Comparison of ENCODE assay signal across 7 cellular contexts in the genomic region with DNA sequence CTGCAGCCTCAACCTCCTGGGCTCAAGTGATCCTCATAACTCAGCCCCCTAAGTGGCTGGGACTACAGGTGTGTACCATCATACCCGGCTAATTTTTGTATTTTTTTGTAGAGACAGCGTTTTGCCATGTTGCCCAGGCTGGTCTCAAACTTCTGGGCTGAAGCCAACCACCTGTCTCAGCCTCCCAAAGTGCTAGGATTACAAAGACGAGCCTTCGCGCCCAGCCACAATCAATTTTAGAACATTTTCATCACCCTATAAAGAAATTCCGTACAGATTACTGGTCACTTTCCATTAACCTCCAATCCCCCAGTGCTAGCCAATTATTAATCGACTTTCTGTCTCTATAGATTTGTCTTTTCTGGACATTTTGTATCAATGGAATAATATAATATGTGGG.
"Had no signal": no experiment of that assay in that cellular context is flagged by ENCODE, and none has a peak within 500 bp of the region (broad histone marks: within the 10 kb centered on the region; RNA-seq: fewer than 3 reads in every experiment).

No MANE protein-coding gene starts in this region.

- H3K4me3 ChIP-seq: GM23248, HAP-1, K562 had no signal

- H3K27ac ChIP-seq: GM23248 had no signal

- H3K36me3 ChIP-seq: HAP-1 had no signal

- H3K9ac ChIP-seq: GM23248 had no signal

- DNase-seq: GM23248, GOT3, H7, HFFc6, IMR-90 had no signal

- H3K9me3 ChIP-seq: HAP-1 had no signal

- H2AFZ ChIP-seq: GM23248 had no signal
